In the genomic region with DNA sequence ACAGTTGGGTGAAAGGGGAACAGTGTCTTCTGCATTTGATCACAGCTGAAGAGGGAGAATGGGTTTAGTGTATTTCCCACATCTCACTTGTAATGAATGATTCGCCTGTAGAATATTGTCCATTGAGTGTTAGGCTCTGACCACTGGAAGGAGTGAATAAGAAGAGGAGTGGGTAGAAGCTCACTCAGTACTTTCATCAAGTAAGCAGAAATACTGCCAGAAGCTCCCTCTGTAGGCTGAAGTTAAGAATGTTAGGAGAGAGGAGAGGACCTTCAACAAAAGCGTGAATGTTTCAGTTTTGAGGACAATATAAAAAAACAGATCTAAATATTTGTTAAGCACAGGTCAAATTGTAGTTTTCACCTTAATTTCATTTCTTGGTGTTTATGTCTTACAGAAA, we compare ENCODE assay signal across 8 cellular contexts. TPM values are rescaled to one million over a fixed set of nuclear protein-coding genes. Genes with fewer than 3 reads are reported as not detected.
DNase-seq lines count a peak whose midpoint lies in the region; ATAC-seq and TF ChIP-seq lines count a peak whose summit lies in the region.

No MANE protein-coding gene starts in this region.

- no peaks in the 10 kb centered on the region for H3K27me3 ChIP-seq in AG04450 (ENCODE audit: control insufficient read depth, insufficient read depth, low read length)
- no peaks in the 10 kb centered on the region for H3K27me3 ChIP-seq in H7 (ENCODE audit: control insufficient read depth, insufficient read depth, low read length)
- no peaks in the 10 kb centered on the region for H3K27me3 ChIP-seq in WERI-Rb-1 (ENCODE audit: insufficient read depth, low read depth, severe bottlenecking)

- ATAC-seq in GM21619 (IDR thresholded peaks at IDR 0.05; ENCODE audit: unreplicated experiment) = no peak

- H3K4me3 ChIP-seq in AG04450 (ENCODE audit: low read depth, low read length) (no peak overlapping the region), H7 (ENCODE audit: insufficient read depth, low read depth, low read length) (no peak overlapping the region), WERI-Rb-1 (ENCODE audit: low read depth, low read length) (no peak overlapping the region)

- CTCF ChIA-PET in AG04450 (lab: Charles Lee) = interaction anchor here (0.6 to 2.2 kb wide), 11 partner anchors 9 to 612 kb away, joined by 3 to 7 read pairs (median 4); no protein-coding TSS in a partner anchor

- H3K9me3 ChIP-seq in AG04450 (ENCODE audit: control insufficient read depth, insufficient read depth, low read length) (no peaks in the 10 kb centered on the region), WERI-Rb-1 (ENCODE audit: severe bottlenecking) (no peaks in the 10 kb centered on the region)

- H3K36me3 ChIP-seq in H7 (replicated peaks; ENCODE audit: control insufficient read depth, insufficient read depth, low read length) (no peaks in the 10 kb centered on the region; the same call in 1 of the 2 replicates), WERI-Rb-1 (peaks cover 21% of the 10 kb centered on the region)

- H3K27ac ChIP-seq in AG04450 (ENCODE audit: low read depth, low read length) (no peak overlapping the region), WERI-Rb-1 (no peak overlapping the region)

- peak; percentile 61 for TF ChIP-seq CTCF in AG04450 (IDR thresholded peaks at IDR 0.05; ENCODE audit: low read depth, low read length)
- peak; percentile 44 for TF ChIP-seq CTCF in WERI-Rb-1 (IDR thresholded peaks at IDR 0.05; ENCODE audit: low read depth, low read length)

- DNase-seq in AG04450 (ENCODE audit: low read depth, low spot score) (no peak), H7 (peak; percentile 35), WERI-Rb-1 (no peak), iris pigment epithelial cell (ENCODE audit: low read depth) (peak; percentile 73), KG1 (lab: John Stamatoyannopoulos, UW) (no peak), T1000 (lab: John Stamatoyannopoulos, UW) (no peak), LoVo (ENCODE audit: low spot score) (no peak)

- POLR2A ChIA-PET in AG04450 (lab: Yijun Ruan, JAX) = no interaction called here

RNA-seq across cellular contexts. Expression of a gene that starts 27.5 kb away (rescaled TPM):
- 5.6 and 7.4 TPM in 2 replicates for polyA plus RNA-seq in AG04450 (2011; rRNA removed)
- polyA minus RNA-seq in AG04450 (2011; rRNA and poly(A)+ RNA removed) = 6.4 and 12.9 TPM in 2 replicates
- 2.3 and 2.5 TPM in 2 replicates for total RNA-seq in H7 (2014; rRNA removed; shearing (Covaris generic))

Comparison
In these comparisons a context has a peak if more than half of its experiments do, and no peak if none do; other contexts are left out.
1. DNase-seq: peak in H7 (single experiment) and iris pigment epithelial cell (single experiment); none in AG04450 (single experiment), WERI-Rb-1 (single experiment), KG1 (single experiment), T1000 (single experiment) and LoVo (single experiment).